10 cellular contexts compared by ENCODE assay signal in genomic region chr12:52695039-52695438, GRCh38. TPM values are rescaled to one million over a fixed set of nuclear protein-coding genes. Genes with fewer than 3 reads are reported as not detected.
"Had no signal": no experiment of that assay in that cellular context is flagged by ENCODE, and none has a peak within 500 bp of the region (broad histone marks: within the 10 kb centered on the region; RNA-seq: fewer than 3 reads in every experiment).

No MANE protein-coding gene starts in this region.

- FAIRE-seq: HepG2, HTR-8/SVneo had no signal

- ATAC-seq: HepG2 had no signal

- H3K4me2 ChIP-seq: KMS-11 had no signal

- H3K27ac ChIP-seq: HL-60, KMS-11 had no signal

- H3K9ac ChIP-seq: KMS-11 had no signal

- H3K4me3 Mint-ChIP-seq: IgD-negative memory B cell had no signal

- H3K27ac Mint-ChIP-seq: IgD-negative memory B cell had no signal

- DNase-seq: IMR-90, KBM-7, KG1 had no signal

- H3K9me3 Mint-ChIP-seq: IgD-negative memory B cell had no signal

RNA-seq across cellular contexts. Expression of gene KRT77, which starts 8.3 kb away (rescaled TPM):
- total RNA-seq: HepG2, HT-29, HT1080, IMR-90 had no signal
- polyA plus RNA-seq: HepG2, IgD-negative memory B cell, IMR-90 had no signal

RNA-seq across cellular contexts. Expression of gene KRT1, which starts 14.8 kb away (rescaled TPM):
- total RNA-seq: HepG2, HT-29, HT1080, IMR-90 had no signal
- polyA plus RNA-seq: HepG2, IMR-90 had no signal

RNA-seq across cellular contexts. Expression of gene KRT2, which starts 43.0 kb away (rescaled TPM):
- total RNA-seq: HepG2, HT-29, HT1080, IMR-90 had no signal
- polyA plus RNA-seq: HepG2, IgD-negative memory B cell, IMR-90 had no signal
